ENCODE assay signal across 7 cellular contexts in genomic region chr15:34403899-34404298, GRCh38. TPM values are rescaled to one million over a fixed set of nuclear protein-coding genes. Genes with fewer than 3 reads are reported as not detected.
DNase-seq lines count a peak whose midpoint lies in the region; ATAC-seq and FAIRE-seq lines count a peak whose summit lies in the region.
"Not testable (repeated sequence)": the region's sequence is repeated elsewhere in the genome, so short reads cannot be mapped to it uniquely, and the experiment has no call there.

No MANE protein-coding gene starts in this region.

- H3K36me3 Mint-ChIP-seq in T-cell; activated T-helper 17 cell treated with anti-CD3 and anti-CD28 coated beads, Interleukin-2, amount 50 U/mL, for 72 hours (ENCODE audit: low read depth); naive thymus-derived CD4-positive, alpha-beta T cell: not testable (repeated sequence)

- POLR2A ChIA-PET in T-cell (lab: Charles Lee); naive thymus-derived CD4-positive, alpha-beta T cell (lab: Charles Lee): not testable (repeated sequence)

- CTCF ChIA-PET in T-cell (lab: Charles Lee); naive thymus-derived CD4-positive, alpha-beta T cell (lab: Charles Lee): not testable (repeated sequence)

- DNase-seq in GM18507 (ENCODE audit: extremely low spot score, insufficient read length, low read depth); T-cell; naive thymus-derived CD4-positive, alpha-beta T cell: not testable (repeated sequence)

- not testable (repeated sequence) for H3K4me3 Mint-ChIP-seq in T-cell; activated T-helper 17 cell treated with anti-CD3 and anti-CD28 coated beads, Interleukin-2, amount 50 U/mL, for 72 hours; naive thymus-derived CD4-positive, alpha-beta T cell

- H3K4me3 ChIP-seq in naive thymus-derived CD4-positive, alpha-beta T cell (ENCODE audit: low read length) = not testable (repeated sequence)

- H3K36me3 ChIP-seq in naive thymus-derived CD4-positive, alpha-beta T cell (ENCODE audit: control insufficient read depth in 2 of 3, insufficient read depth in 3 of 3, low read length in 3 of 3) = not testable (repeated sequence)

- not testable (repeated sequence) for H3K27me3 Mint-ChIP-seq in T-cell; activated T-helper 17 cell treated with anti-CD3 and anti-CD28 coated beads, Interleukin-2, amount 50 U/mL, for 72 hours; naive thymus-derived CD4-positive, alpha-beta T cell

- H3K27ac Mint-ChIP-seq in T-cell; activated T-helper 17 cell treated with anti-CD3 and anti-CD28 coated beads, Interleukin-2, amount 50 U/mL, for 72 hours; naive thymus-derived CD4-positive, alpha-beta T cell: not testable (repeated sequence)

- H3K27ac ChIP-seq in naive thymus-derived CD4-positive, alpha-beta T cell (ENCODE audit: low read depth, low read length) = not testable (repeated sequence)

- not testable (repeated sequence) for H3K27me3 ChIP-seq in naive thymus-derived CD4-positive, alpha-beta T cell (ENCODE audit: control insufficient read depth in 2 of 2, insufficient read depth in 2 of 2, low read length in 2 of 2)

- not testable (repeated sequence) for H3K4me1 ChIP-seq in naive thymus-derived CD4-positive, alpha-beta T cell (ENCODE audit: control insufficient read depth in 2 of 2, insufficient read depth in 2 of 2, low read length in 2 of 2)

- intact Hi-C loops in naive thymus-derived CD4-positive, alpha-beta T cell (cut with micrococcal nuclease) = not testable (repeated sequence)

- peak; percentile 49 for ATAC-seq in GM19043 (IDR thresholded peaks at IDR 0.05; ENCODE audit: low read depth, unreplicated experiment)
- ATAC-seq in GM21786 (IDR thresholded peaks at IDR 0.05; ENCODE audit: unreplicated experiment) = peak; percentile 49
- peak; percentile 45 for ATAC-seq in HG03159 (IDR thresholded peaks at IDR 0.05; ENCODE audit: unreplicated experiment)
- ATAC-seq in T-cell (replicated peaks in 1 of 4) = peak; percentile 57 to 81 (median 66)
- ATAC-seq in activated T-helper 17 cell treated with anti-CD3 and anti-CD28 coated beads, Interleukin-2, amount 50 U/mL, for 72 hours (replicated peaks) = peak; percentile 87
- peak; percentile 34 for ATAC-seq in naive thymus-derived CD4-positive, alpha-beta T cell

- FAIRE-seq in GM18507 (lab: Jason Lieb, UNC) = peak; percentile 64

- not testable (repeated sequence) for H3K9me3 ChIP-seq in naive thymus-derived CD4-positive, alpha-beta T cell (ENCODE audit: control insufficient read depth in 2 of 3, low read length in 3 of 3)

- H3K4me1 Mint-ChIP-seq in T-cell; activated T-helper 17 cell treated with anti-CD3 and anti-CD28 coated beads, Interleukin-2, amount 50 U/mL, for 72 hours; naive thymus-derived CD4-positive, alpha-beta T cell: not testable (repeated sequence)

- H3K9me3 Mint-ChIP-seq in T-cell; activated T-helper 17 cell treated with anti-CD3 and anti-CD28 coated beads, Interleukin-2, amount 50 U/mL, for 72 hours; naive thymus-derived CD4-positive, alpha-beta T cell: not testable (repeated sequence)

RNA-seq across cellular contexts. Expression of gene GOLGA8A, which starts 33.7 kb away (rescaled TPM):
- 100 to 1,000 TPM; 202 to 257 (median 238) TPM for total RNA-seq in T-cell
- total RNA-seq in activated T-helper 17 cell treated with anti-CD3 and anti-CD28 coated beads, Interleukin-2, amount 50 U/mL, for 72 hours = 100 to 1,000 TPM; 169 to 560 TPM
- total RNA-seq in naive thymus-derived CD4-positive, alpha-beta T cell = 100 to 1,000 TPM; 147 to 361 (median 158) TPM
- polyA plus RNA-seq in naive thymus-derived CD4-positive, alpha-beta T cell = 1 to 10 TPM; 3.0 to 4.3 TPM

RNA-seq across cellular contexts. Expression of gene LPCAT4, which starts 36.9 kb away (rescaled TPM):
- total RNA-seq in T-cell = 100 to 1,000 TPM in 1 of 5 donors, 10 to 100 TPM in 4; 60.8 to 115 (median 91.1) TPM
- total RNA-seq in activated T-helper 17 cell treated with anti-CD3 and anti-CD28 coated beads, Interleukin-2, amount 50 U/mL, for 72 hours = 10 to 100 TPM; 73.8 to 95.0 TPM
- 10 to 100 TPM; 40.0 to 95.5 (median 63.4) TPM for total RNA-seq in naive thymus-derived CD4-positive, alpha-beta T cell
- 10 to 100 TPM; 10.8 to 15.1 TPM for polyA plus RNA-seq in naive thymus-derived CD4-positive, alpha-beta T cell

Comparison
In these comparisons a context has a peak if more than half of its experiments do, and no peak if none do; other contexts are left out.
1. ATAC-seq: peak in every context shown above with its lines; median percentile 87 in activated T-helper 17 cell treated with anti-CD3 and anti-CD28 coated beads, Interleukin-2, amount 50 U/mL, for 72 hours; 66 in T-cell; 49 in GM19043; 49 in GM21786; 45 in HG03159; 34 in naive thymus-derived CD4-positive, alpha-beta T cell.